Comparison of ENCODE assay signal across 1 cellular context in the genomic region with DNA sequence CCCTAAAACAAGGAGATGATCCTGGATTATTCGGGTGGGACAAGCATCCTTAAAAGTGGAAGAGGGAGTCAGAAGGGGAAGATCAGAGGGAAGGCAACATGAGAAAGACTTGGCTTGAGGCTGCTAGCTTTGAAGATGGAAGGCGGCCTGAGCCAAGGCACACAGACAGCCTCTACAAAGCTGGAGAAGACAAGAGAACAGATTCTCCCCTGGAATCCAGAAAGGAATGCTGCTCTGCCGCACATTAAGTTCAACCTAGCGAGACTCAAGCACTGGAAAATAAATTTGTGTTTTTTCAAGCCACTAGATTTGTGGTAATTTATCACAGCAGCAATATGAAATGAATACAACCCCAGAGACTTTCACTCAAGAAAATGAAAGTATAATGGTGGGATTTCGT.
TF ChIP-seq lines count a peak whose summit lies in the region.

No MANE protein-coding gene starts in this region.

TF ChIP-seq in H1, 55 proteins besides CTCF, POLR2A, EP300 and RAD21:
- no peak for TF ChIP-seq EZH2 (IDR thresholded peaks at IDR 0.05; ENCODE audit: low read depth, low read length, severe bottlenecking)
- no peak for TF ChIP-seq BRCA1 (IDR thresholded peaks at IDR 0.05; ENCODE audit: low read depth, low read length)
- no peak for TF ChIP-seq SUZ12 (IDR thresholded peaks at IDR 0.05; ENCODE audit: low read length)
- TF ChIP-seq SIN3A (conservative IDR thresholded peaks at IDR 0.05 in 1 of 2, IDR thresholded peaks at IDR 0.05 in 1 of 2; ENCODE audit: low read depth in 1 of 2, low read length in 2 of 2) = no peak
- no peak for TF ChIP-seq SP2 (IDR thresholded peaks at IDR 0.05; ENCODE audit: low read length)
- TF ChIP-seq GTF2F1 (IDR thresholded peaks at IDR 0.05; ENCODE audit: borderline replicate concordance, low read depth, low read length) = no peak
- no peak for TF ChIP-seq CBX8 (IDR thresholded peaks at IDR 0.05; ENCODE audit: borderline replicate concordance, low read depth, low read length)
- no peak for TF ChIP-seq CREB1 (IDR thresholded peaks at IDR 0.05)
- TF ChIP-seq KDM4A (IDR thresholded peaks at IDR 0.05; ENCODE audit: low read depth, low read length, severe bottlenecking) = no peak
- no peak for TF ChIP-seq KDM5A (IDR thresholded peaks at IDR 0.05; ENCODE audit: low read length)
